8 cellular contexts compared by ENCODE assay signal in the genomic region with DNA sequence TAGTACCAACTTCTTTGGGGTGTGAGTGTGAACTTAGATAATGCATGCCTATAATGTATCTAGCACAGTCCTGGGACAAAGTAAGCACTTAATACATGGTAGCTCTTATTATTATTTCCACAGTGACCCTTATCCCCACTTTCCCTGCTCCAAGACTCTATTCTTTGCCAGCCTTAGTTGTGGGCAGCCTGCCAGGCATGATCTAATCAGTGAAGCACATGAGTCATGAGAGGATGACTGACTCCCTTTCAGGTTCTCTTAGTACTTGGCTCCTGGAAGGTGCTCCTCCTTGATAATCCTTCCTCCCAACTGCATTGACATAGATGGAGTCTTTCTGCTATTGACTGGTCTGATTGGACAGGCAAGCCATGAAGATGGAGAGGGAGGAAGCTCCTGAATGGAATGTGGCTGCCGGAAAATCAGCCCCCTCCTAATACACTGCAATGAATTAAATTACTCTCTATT. TPM values are rescaled to one million over a fixed set of nuclear protein-coding genes. Genes with fewer than 3 reads are reported as not detected.
A peak's percentile ranks its signal among the peaks of the same experiment; 100 is the strongest.
DNase-seq lines count a peak whose midpoint lies in the region; ATAC-seq and TF ChIP-seq lines count a peak whose summit lies in the region.

No MANE protein-coding gene starts in this region.

- peak in 2 of 3 experiments; percentile 12 to 48 for DNase-seq in NCI-H1417 (lab: John Stamatoyannopoulos, UW)
- no peak for DNase-seq in NCI-H1417 treated with DMSO at 0.1 percent for 48 hours (lab: John Stamatoyannopoulos, UW)
- peak; percentile 91 for DNase-seq in RKO (ENCODE audit: low spot score)
- peak; percentile 10 for DNase-seq in stimulated activated naive CD8-positive, alpha-beta T cell treated with anti-CD3 and anti-CD28 coated beads, Interleukin-15, Interleukin-2, amounts not matched to agents 100 U/mL and 50 U/mL, for 24 hours
- no peak for DNase-seq in H7
- no peak for DNase-seq in activated naive CD4-positive, alpha-beta T cell treated with anti-CD3 and anti-CD28 coated beads, Interleukin-2, amount 50 U/mL, for 16 hours

- TF ChIP-seq EP300 in gastroesophageal sphincter (IDR thresholded peaks at IDR 0.05): no peak

- H3K4me1 ChIP-seq in gastroesophageal sphincter: peaks cover 8 to 16% (median 11%) of the 10 kb centered on the region in 3 donors

- no peaks in the 10 kb centered on the region for H3K36me3 ChIP-seq in gastroesophageal sphincter
- H3K36me3 ChIP-seq in H7 (replicated peaks; ENCODE audit: control insufficient read depth, insufficient read depth, low read length): no peaks in the 10 kb centered on the region

- 71 to 80% methylated on average over 1 of the region's 1 CpG for WGBS in gastroesophageal sphincter (ENCODE audit: low coverage in 1 of 2), 2 donors

- TF ChIP-seq CTCF in gastroesophageal sphincter (IDR thresholded peaks at IDR 0.05): no peak

- TF ChIP-seq POLR2A in gastroesophageal sphincter (IDR thresholded peaks at IDR 0.05): no peak

- no peaks in the 10 kb centered on the region for H3K9me3 ChIP-seq in gastroesophageal sphincter

- H3K27ac ChIP-seq in gastroesophageal sphincter: peak overlapping the region in 1 of 4 donors; percentile 44

- peak; percentile 75 for ATAC-seq in gastroesophageal sphincter
- ATAC-seq in stimulated activated naive CD8-positive, alpha-beta T cell treated with anti-CD3 and anti-CD28 coated beads, Interleukin-15, Interleukin-2, amounts not matched to agents 100 U/mL and 50 U/mL, for 24 hours: no peak
- ATAC-seq in HG03280 (IDR thresholded peaks at IDR 0.05; ENCODE audit: unreplicated experiment): no peak

- H3K27me3 ChIP-seq in gastroesophageal sphincter (no peaks in the 10 kb centered on the region), H7 (ENCODE audit: control insufficient read depth, insufficient read depth, low read length) (no peaks in the 10 kb centered on the region)

- no peak overlapping the region for H3K4me3 ChIP-seq in gastroesophageal sphincter
- H3K4me3 ChIP-seq in H7 (ENCODE audit: insufficient read depth, low read depth, low read length): no peak overlapping the region

RNA-seq across cellular contexts. Expression of a gene that starts 17.4 kb away (rescaled TPM):
- 100 to 1,000 TPM; 135 to 175 (median 149) TPM for total RNA-seq in gastroesophageal sphincter
- 42.8 and 48.1 TPM in 2 replicates for total RNA-seq in H7 (2014; rRNA removed; shearing (Covaris generic))

Comparison
In these comparisons a context has a peak if more than half of its experiments do, and no peak if none do; other contexts are left out.
1. DNase-seq: peak in NCI-H1417 (2 of 3), RKO (single experiment) and stimulated activated naive CD8-positive, alpha-beta T cell treated with anti-CD3 and anti-CD28 coated beads, Interleukin-15, Interleukin-2, amounts not matched to agents 100 U/mL and 50 U/mL, for 24 hours (single experiment); none in NCI-H1417 treated with DMSO at 0.1 percent for 48 hours (single experiment), H7 (single experiment) and activated naive CD4-positive, alpha-beta T cell treated with anti-CD3 and anti-CD28 coated beads, Interleukin-2, amount 50 U/mL, for 16 hours (single experiment).